1 cellular context compared by ENCODE assay signal in genomic region chr3:136197159-136197715, GRCh38.
TF ChIP-seq lines count a peak whose summit lies in the region.

No MANE protein-coding gene starts in this region.

TF ChIP-seq in K562, 482 proteins besides CTCF, POLR2A, EP300 and RAD21:
- TF ChIP-seq FOXJ2 (tag; IDR thresholded peaks at IDR 0.05), result no peak
- TF ChIP-seq ZKSCAN8 (CRISPR knock-in tag; IDR thresholded peaks at IDR 0.05), result peak; percentile 43; the same call in 1 of the 2 replicates
- TF ChIP-seq ZBTB43 (CRISPR knock-in tag; IDR thresholded peaks at IDR 0.05), result no peak
- TF ChIP-seq ZFX (CRISPR knock-in tag; IDR thresholded peaks at IDR 0.05), result peak; percentile 2; the same call in 1 of the 2 replicates
- no peak for TF ChIP-seq PHF21A (IDR thresholded peaks at IDR 0.05; ENCODE audit: borderline replicate concordance, low read depth)
